ENCODE assay signal across 24 cellular contexts in the genomic region with DNA sequence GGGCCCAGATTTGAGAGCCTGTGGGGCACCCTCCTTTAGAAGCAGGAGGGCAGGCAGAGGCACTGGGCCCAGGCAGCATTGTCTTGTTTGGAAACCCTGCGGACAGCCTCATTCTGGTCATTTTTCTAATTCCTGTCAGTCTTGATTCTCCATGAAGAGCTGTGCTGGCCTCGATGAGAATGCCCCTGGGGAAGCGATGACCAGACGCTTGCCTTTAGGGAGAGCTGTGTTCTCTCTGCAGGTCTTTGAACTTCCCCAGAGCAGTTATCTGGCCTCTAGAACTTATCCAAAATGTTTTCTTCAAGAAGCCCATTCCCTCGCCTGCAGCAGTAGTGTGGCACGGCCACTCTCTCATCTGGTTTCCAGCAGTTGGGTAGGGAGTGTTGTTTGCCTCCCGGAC.
"Had no signal": no experiment of that assay in that cellular context is flagged by ENCODE, and none has a peak within 500 bp of the region (broad histone marks: within the 10 kb centered on the region; RNA-seq: fewer than 3 reads in every experiment).

No MANE protein-coding gene starts in this region.

- H3K9me3 ChIP-seq: adrenal gland, Peyer's patch, SJSA1, SK-N-SH had no signal

- H3K27me3 ChIP-seq: adrenal gland, Peyer's patch, SJSA1 had no signal

- DNase-seq: activated CD4-positive, alpha-beta T cell treated with anti-CD3 and anti-CD28 coated beads, Interleukin-2, amount 10 ng/mL, durations not matched to agents 24 days and 14 days; activated CD4-positive, alpha-beta T cell treated with anti-CD3 and anti-CD28 coated beads, Interleukin-2, amount 50 U/mL, for 48 hours; activated CD8-positive, alpha-beta T cell treated with anti-CD3 and anti-CD28 coated beads, Interleukin-2, amount 10 ng/mL, durations not matched to agents 7 days and 5 days; activated gamma-delta T cell; activated naive CD4-positive, alpha-beta T cell treated with Interleukin-2 at 50 U/mL for 16 hours; activated naive CD8-positive, alpha-beta T cell treated with anti-CD3 and anti-CD28 coated beads, Interleukin-2, amount 10 ng/mL, durations not matched to agents 7 days and 5 days; activated T-cell treated with anti-CD3 and anti-CD28 coated beads, Interleukin-2, amount 50 U/mL, for 24 hours; adrenal gland; central memory CD4-positive, alpha-beta T cell; Karpas-422; NCI-H1105; NCI-H1417 treated with DMSO at 0.1 percent for 48 hours; NCI-H1930; NCI-H2081 treated with DMSO at 0.1 percent for 48 hours; NCI-H510A; NCI-H526; NCI-H748 treated with DMSO at 0.1 percent for 48 hours; NK-92 treated with Interleukin-12 subunit alpha and Interleukin-12 subunit beta, amount 100 ng/mL, for 24 hours; PC-3; Peyer's patch; RPMI8226; SHP77 treated with DMSO at 0.1 percent for 48 hours; SK-N-SH had no signal

- H3K9ac ChIP-seq: SK-N-SH had no signal

- ATAC-seq: activated CD8-positive, alpha-beta T cell treated with anti-CD3 and anti-CD28 coated beads, Interleukin-2, amount 10 ng/mL, durations not matched to agents 7 days and 5 days; PC-3 had no signal

- H3K36me3 ChIP-seq: adrenal gland, Peyer's patch, SJSA1 had no signal

- H3K4me2 ChIP-seq: SK-N-SH had no signal

- H3K4me1 ChIP-seq: adrenal gland, Peyer's patch had no signal

- H3K27ac ChIP-seq: adrenal gland, Peyer's patch, SJSA1 had no signal

- H3K4me3 ChIP-seq: adrenal gland, Peyer's patch, SJSA1 had no signal
